Comparison of ENCODE assay signal across 28 cellular contexts in genomic region chr3:51156147-51156546, GRCh38.
"Had no signal": no experiment of that assay in that cellular context is flagged by ENCODE, and none has a peak within 500 bp of the region (broad histone marks: within the 10 kb centered on the region; RNA-seq: fewer than 3 reads in every experiment).

No MANE protein-coding gene starts in this region.

- H3K4me3 ChIP-seq: coronary artery, dorsolateral prefrontal cortex had no signal

- H3K27ac ChIP-seq: brain microvascular endothelial cell, coronary artery, dorsolateral prefrontal cortex had no signal

- H3K27me3 ChIP-seq: brain microvascular endothelial cell, dorsolateral prefrontal cortex had no signal

- FAIRE-seq: astrocyte, bronchial epithelial cell had no signal

- DNase-seq: activated B cell treated with CpG ODN at 0.5 μM for 24 hours; activated CD4-positive, alpha-beta T cell treated with anti-CD3 and anti-CD28 coated beads for 48 hours; activated CD4-positive, alpha-beta T cell treated with anti-CD3 and anti-CD28 coated beads, Interleukin-2, amount 50 U/mL, for 1 hour; activated CD4-positive, alpha-beta T cell treated with anti-CD3 and anti-CD28 coated beads, Interleukin-2, amount 50 U/mL, for 48 hours; activated CD8-positive, alpha-beta memory T cell treated with anti-CD3 and anti-CD28 coated beads for 24 hours; activated CD8-positive, alpha-beta T cell treated with anti-CD3 and anti-CD28 coated beads for 36 hours; activated effector memory CD4-positive, alpha-beta T cell treated with Interleukin-2 at 50 U/mL for 16 hours; activated gamma-delta T cell treated with Interleukin-2 at 50 U/mL for 16 hours; activated naive CD4-positive, alpha-beta T cell treated with anti-CD3 and anti-CD28 coated beads, Interleukin-2, amount 50 U/mL, for 16 hours; activated naive CD4-positive, alpha-beta T cell treated with Interleukin-2 at 50 U/mL for 16 hours; activated T-cell treated with anti-CD3 and anti-CD28 coated beads, Interleukin-2, amount 50 U/mL, for 4 hours; amniotic stem cell; anterior cingulate cortex; brain microvascular endothelial cell; dorsolateral prefrontal cortex; effector memory CD4-positive, alpha-beta T cell; endodermal cell; foreskin fibroblast; T-helper 1 cell; T-helper 17 cell; T1000; WERI-Rb-1 had no signal

- ATAC-seq: activated CD4-positive, CD25-positive, alpha-beta regulatory T cell treated with anti-CD3 and anti-CD28 coated beads, Interleukin-2, amount 50 U/mL, for 24 hours; activated CD8-positive, alpha-beta T cell treated with anti-CD3 and anti-CD28 coated beads for 36 hours; activated T-cell treated with anti-CD3 and anti-CD28 coated beads, Interleukin-2, amount 50 U/mL, for 4 hours; activated T-helper 17 cell treated with anti-CD3 and anti-CD28 coated beads, Interleukin-2, amount 50 U/mL, for 72 hours; esophagus mucosa; T-helper 17 cell had no signal

- H3K36me3 ChIP-seq: brain microvascular endothelial cell, WERI-Rb-1 had no signal
